12 cellular contexts compared by ENCODE assay signal in genomic region chr6:49978332-49979226, GRCh38. TPM values are rescaled to one million over a fixed set of nuclear protein-coding genes. Genes with fewer than 3 reads are reported as not detected.
DNase-seq lines count a peak whose midpoint lies in the region; ATAC-seq, FAIRE-seq and TF ChIP-seq lines count a peak whose summit lies in the region.
"Had no signal": no experiment of that assay in that cellular context is flagged by ENCODE, and none has a peak within 500 bp of the region (broad histone marks: within the 10 kb centered on the region; RNA-seq: fewer than 3 reads in every experiment).

No MANE protein-coding gene starts in this region.

- H3K4me2 ChIP-seq in DND-41 (ENCODE audit: insufficient read depth, low read length) = peak overlapping the region; percentile 58

- intact Hi-C loops in kidney (cut with DNase I) = no loop called here

- H3K4me3 ChIP-seq in DND-41 (ENCODE audit: low read depth in 1 of 2, low read length in 2 of 2) (peak overlapping the region in 1 of 2 experiments; percentile 50; a peak in 3 of 4 replicates), adipocyte (ENCODE audit: low read length) (peak overlapping the region; percentile 67), kidney (ENCODE audit: low read length in 2 of 2) (peak overlapping the region in 1 of 2 donors; percentile 32)

- H3K79me2 ChIP-seq in DND-41 (ENCODE audit: insufficient read depth, low read length) = no peaks in the 10 kb centered on the region

- DNase-seq in DND-41 (no peak), adipocyte (ENCODE audit: low read depth) (peak; percentile 0), kidney (no peak), epidermal melanocyte (ENCODE audit: insufficient read length, low spot score) (no peak)
- no peak for DNase-seq in stimulated activated CD4-positive, alpha-beta T cell treated with anti-CD3 and anti-CD28 coated beads, Interleukin-2, amount 100 ng/mL, for 48 hours
- DNase-seq: activated T-cell treated with anti-CD3 and anti-CD28 coated beads for 4 hours had no signal

- 0 out of 2 replicates have a peak overlapping the region, but pooled peaks have one; percentile 50 for H2AFZ ChIP-seq in DND-41 (ENCODE audit: low read depth, low read length)

- no peaks in the 10 kb centered on the region for H3K36me3 ChIP-seq in DND-41 (ENCODE audit: insufficient read depth, low read length)
- no peaks in the 10 kb centered on the region for H3K36me3 ChIP-seq in adipocyte (ENCODE audit: control insufficient read depth, insufficient read depth, low read length, severe bottlenecking)
- no peaks in the 10 kb centered on the region for H3K36me3 ChIP-seq in kidney (ENCODE audit: control insufficient read depth in 1 of 2, insufficient read depth in 2 of 2, low read length in 2 of 2)

- H3K27me3 ChIP-seq in DND-41 (ENCODE audit: insufficient read depth, low read length, poor library complexity) = no peaks in the 10 kb centered on the region
- H3K27me3 ChIP-seq in adipocyte (replicated peaks; ENCODE audit: control insufficient read depth, insufficient read depth, low read length) = no peaks in the 10 kb centered on the region

- no peak for FAIRE-seq in kidney (lab: Jason Lieb, UNC)
- FAIRE-seq: endothelial cell of umbilical vein had no signal

- no peak overlapping the region for H3K27ac ChIP-seq in DND-41 (ENCODE audit: low read length)
- no peak overlapping the region for H3K27ac ChIP-seq in kidney (ENCODE audit: low read depth in 2 of 2, low read length in 2 of 2)
- H3K27ac ChIP-seq: RWPE1 had no signal

- ATAC-seq in DND-41 (ENCODE audit: insufficient read depth, low read depth) (peak; percentile 80), GM19438 (IDR thresholded peaks at IDR 0.05; ENCODE audit: low read depth, unreplicated experiment) (peak; percentile 48), HG03097 (IDR thresholded peaks at IDR 0.05; ENCODE audit: low FRiP score, unreplicated experiment) (peak; percentile 61), HG03108 (IDR thresholded peaks at IDR 0.05; ENCODE audit: unreplicated experiment) (no peak)

- no peak overlapping the region for H3K9ac ChIP-seq in DND-41 (ENCODE audit: low read depth, low read length)
- no peak overlapping the region for H3K9ac ChIP-seq in adipocyte (ENCODE audit: low read length)
- H3K9ac ChIP-seq in kidney (ENCODE audit: low read length in 2 of 2) = no peak overlapping the region

- H3K9me3 ChIP-seq in DND-41 (ENCODE audit: insufficient read depth, low read length, severe bottlenecking) (no peaks in the 10 kb centered on the region), adipocyte (ENCODE audit: control insufficient read depth, low read length) (no peaks in the 10 kb centered on the region), kidney (ENCODE audit: control insufficient read depth in 1 of 2, low read length in 2 of 2) (no peaks in the 10 kb centered on the region)

- TF ChIP-seq CTCF in DND-41 (IDR thresholded peaks at IDR 0.05; ENCODE audit: borderline replicate concordance, extremely low read depth, low read length, poor library complexity, severe bottlenecking) (no peak), kidney (IDR thresholded peaks at IDR 0.05; ENCODE audit: borderline replicate concordance, extremely low read depth, insufficient read depth) (no peak)

- peaks cover 4% of the 10 kb centered on the region; the same call in 1 of the 2 replicates for H3K4me1 ChIP-seq in DND-41 (ENCODE audit: insufficient read depth, low read length)
- H3K4me1 ChIP-seq in adipocyte (ENCODE audit: control insufficient read depth, insufficient read depth, low read length) = no peaks in the 10 kb centered on the region
- no peaks in the 10 kb centered on the region for H3K4me1 ChIP-seq in kidney (ENCODE audit: control insufficient read depth in 1 of 2, insufficient read depth in 1 of 2, low read depth in 1 of 2, low read length in 2 of 2)

- H4K20me1 ChIP-seq in DND-41 (ENCODE audit: insufficient read depth, low read length) = no peaks in the 10 kb centered on the region

RNA-seq across cellular contexts. Expression of gene DEFB113, which starts 9.2 kb away (rescaled TPM):
- not detected for total RNA-seq in kidney
- not detected for polyA plus RNA-seq in kidney (ENCODE audit: insufficient read depth, low read depth, low replicate concordance)
- total RNA-seq: endothelial cell of umbilical vein, mononuclear cell had no signal
- polyA plus RNA-seq: endothelial cell of umbilical vein had no signal

RNA-seq across cellular contexts. Expression of gene DEFB114, which starts 14.6 kb away (rescaled TPM):
- total RNA-seq in kidney = not detected
- not detected for polyA plus RNA-seq in kidney (ENCODE audit: insufficient read depth, low read depth, low replicate concordance)
- total RNA-seq: endothelial cell of umbilical vein, mononuclear cell had no signal
- polyA plus RNA-seq: endothelial cell of umbilical vein had no signal

RNA-seq across cellular contexts. Expression of gene DEFB110, which starts 43.2 kb away (rescaled TPM):
- not detected for total RNA-seq in kidney
- polyA plus RNA-seq in kidney (ENCODE audit: insufficient read depth, low read depth, low replicate concordance) = not detected
- total RNA-seq: endothelial cell of umbilical vein, mononuclear cell had no signal
- polyA plus RNA-seq: endothelial cell of umbilical vein had no signal
